13 cellular contexts compared by ENCODE assay signal in genomic region chr20:5180421-5180820, GRCh38.
"Had no signal": no experiment of that assay in that cellular context is flagged by ENCODE, and none has a peak within 500 bp of the region (broad histone marks: within the 10 kb centered on the region; RNA-seq: fewer than 3 reads in every experiment).

No MANE protein-coding gene starts in this region.

- H3K27ac Mint-ChIP-seq: activated CD4-positive, alpha-beta T cell treated with anti-CD3 and anti-CD28 coated beads, Interleukin-2, amount 10 ng/mL, durations not matched to agents 7 days and 5 days; activated naive CD4-positive, alpha-beta T cell treated with anti-CD3 and anti-CD28 coated beads, Interleukin-2, amount 10 ng/mL, durations not matched to agents 7 days and 5 days; activated T-helper 2 cell treated with anti-CD3 and anti-CD28 coated beads, Interferon-gamma antibody, Interleukin-2, Interleukin-4, amounts not matched to agents 10 μg/mL and 5 μg/mL and 100 μg/mL, durations not matched to agents 14 hours and 24 hours and 36 hours had no signal

- H3K4me1 ChIP-seq: left lung, prostate gland had no signal

- ATAC-seq: gastrocnemius medialis, left lung, right lobe of liver had no signal

- H3K4me3 ChIP-seq: gastrocnemius medialis, left lung, prostate gland, right lobe of liver, spleen, stomach, testis had no signal

- H3K27me3 ChIP-seq: gastrocnemius medialis, left lung, right lobe of liver, spleen, stomach, testis had no signal

- H3K9me3 ChIP-seq: gastrocnemius medialis, left lung, prostate gland, right lobe of liver, spleen, stomach, testis had no signal

- H3K4me1 Mint-ChIP-seq: activated naive CD4-positive, alpha-beta T cell treated with anti-CD3 and anti-CD28 coated beads, Interleukin-2, amount 10 ng/mL, durations not matched to agents 7 days and 5 days had no signal

- H3K9me3 Mint-ChIP-seq: activated CD4-positive, alpha-beta T cell treated with anti-CD3 and anti-CD28 coated beads, Interleukin-2, amount 10 ng/mL, durations not matched to agents 7 days and 5 days; activated naive CD4-positive, alpha-beta T cell treated with anti-CD3 and anti-CD28 coated beads, Interleukin-2, amount 10 ng/mL, durations not matched to agents 7 days and 5 days; activated T-helper 2 cell treated with anti-CD3 and anti-CD28 coated beads, Interferon-gamma antibody, Interleukin-2, Interleukin-4, amounts not matched to agents 10 μg/mL and 5 μg/mL and 100 μg/mL, durations not matched to agents 14 hours and 24 hours and 36 hours had no signal

- H3K27ac ChIP-seq: left lung, prostate gland, right lobe of liver, spleen had no signal

- DNase-seq: activated CD4-positive, alpha-beta T cell treated with anti-CD3 and anti-CD28 coated beads, Interleukin-2, amount 10 ng/mL, durations not matched to agents 7 days and 5 days; activated naive CD4-positive, alpha-beta T cell treated with anti-CD3 and anti-CD28 coated beads, Interleukin-2, amount 10 ng/mL, durations not matched to agents 7 days and 5 days; caudate nucleus; effector memory CD4-positive, alpha-beta T cell; gastrocnemius medialis; left lung; right lobe of liver; spleen; stomach; T-helper 9 cell; testis had no signal

- H3K36me3 ChIP-seq: prostate gland had no signal

- H3K27me3 Mint-ChIP-seq: activated CD4-positive, alpha-beta T cell treated with anti-CD3 and anti-CD28 coated beads, Interleukin-2, amount 10 ng/mL, durations not matched to agents 7 days and 5 days; activated naive CD4-positive, alpha-beta T cell treated with anti-CD3 and anti-CD28 coated beads, Interleukin-2, amount 10 ng/mL, durations not matched to agents 7 days and 5 days had no signal

- H3K4me3 Mint-ChIP-seq: activated CD4-positive, alpha-beta T cell treated with anti-CD3 and anti-CD28 coated beads, Interleukin-2, amount 10 ng/mL, durations not matched to agents 7 days and 5 days; activated naive CD4-positive, alpha-beta T cell treated with anti-CD3 and anti-CD28 coated beads, Interleukin-2, amount 10 ng/mL, durations not matched to agents 7 days and 5 days had no signal
